8 cellular contexts compared by ENCODE assay signal in the genomic region with DNA sequence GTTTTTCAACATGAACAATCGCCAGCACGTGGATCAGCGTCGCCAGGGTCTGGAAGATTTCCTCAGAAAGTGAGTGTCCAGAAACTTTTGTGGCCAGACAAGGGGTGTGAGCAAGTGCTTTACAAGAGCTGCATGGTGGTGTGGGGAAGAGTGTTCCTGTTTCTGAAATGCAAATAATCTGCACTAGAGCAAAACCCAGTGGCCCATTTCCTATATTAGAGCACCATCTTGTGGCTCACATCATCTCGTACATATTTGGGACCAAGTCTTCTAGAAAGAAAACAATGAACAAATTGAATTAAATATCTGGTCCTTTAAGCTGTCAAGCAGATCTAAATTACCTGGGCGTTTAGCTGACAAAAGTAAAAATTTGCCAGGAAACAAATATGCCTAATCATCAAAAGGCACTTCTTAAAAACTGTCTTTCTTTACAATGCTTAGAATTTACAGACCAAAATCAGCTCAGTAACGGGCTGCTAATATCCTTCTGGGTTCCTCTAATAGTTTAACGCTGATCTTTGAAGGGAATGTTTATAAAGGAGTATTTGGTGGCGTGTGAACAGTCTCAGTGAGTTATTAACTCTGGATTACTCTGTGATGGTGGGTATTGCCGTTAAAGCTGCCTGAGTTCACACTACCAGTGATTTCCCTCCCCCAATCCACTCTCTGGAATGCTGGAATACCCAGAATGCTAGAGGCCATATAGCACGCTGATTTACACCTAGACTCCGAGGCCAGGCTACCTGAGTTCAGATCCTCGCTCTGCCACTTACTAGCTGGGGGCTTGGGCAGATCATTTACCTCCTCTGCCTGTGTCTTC.
A peak's percentile ranks its signal among the peaks of the same experiment; 100 is the strongest.
DNase-seq lines count a peak whose midpoint lies in the region; ATAC-seq, FAIRE-seq and TF ChIP-seq lines count a peak whose summit lies in the region.

No MANE protein-coding gene starts in this region.

- H3K27ac ChIP-seq in mammary epithelial cell (ENCODE audit: insufficient read depth, low read depth, low read length) (no peak overlapping the region), kidney (ENCODE audit: low read depth in 2 of 2, low read length in 2 of 2) (peak overlapping the region; percentile 43 to 86)

- H3K9ac ChIP-seq in mammary epithelial cell (ENCODE audit: insufficient read depth, low read length) (no peak overlapping the region), kidney (ENCODE audit: low read length in 2 of 2) (peak overlapping the region; percentile 29 to 43)

- H3K79me2 ChIP-seq in mammary epithelial cell (ENCODE audit: insufficient read depth, low read length): no peaks in the 10 kb centered on the region

- WGBS in mammary epithelial cell (ENCODE audit: low coverage, missing lambda C conversion rate): 25% methylated on average over 13 of the region's 13 CpGs

- H3K36me3 ChIP-seq in mammary epithelial cell (ENCODE audit: insufficient read depth, low read length) (no peaks in the 10 kb centered on the region), kidney (ENCODE audit: control insufficient read depth in 1 of 2, insufficient read depth in 2 of 2, low read length in 2 of 2) (peaks cover 0 to 7% of the 10 kb centered on the region in 2 donors)

- H3K27me3 ChIP-seq in mammary epithelial cell (ENCODE audit: insufficient read depth, low read length): no peaks in the 10 kb centered on the region

- intact Hi-C loops in mammary epithelial cell (cut with micrococcal nuclease): loop anchor here (1.0 to 2.0 kb wide), 7 partner anchors 86 to 778 kb away; partner anchors contain the start of genes CBX3, HNRNPA2B1 and HOXA5
- intact Hi-C loops in kidney (cut with DNase I): loop anchor here (10.0 kb wide), 2 partner anchors 270 to 470 kb away; no protein-coding TSS in a partner anchor

- H4K20me1 ChIP-seq in mammary epithelial cell (ENCODE audit: insufficient read depth, low read length): no peaks in the 10 kb centered on the region

- H2AFZ ChIP-seq in mammary epithelial cell (ENCODE audit: low read depth, low read length): peak overlapping the region; percentile 18

- TF ChIP-seq CTCF in AG10803 (conservative IDR thresholded peaks at IDR 0.05; ENCODE audit: low read length): peak; percentile 83
- peak; percentile 63 to 75 for TF ChIP-seq CTCF in mammary epithelial cell (conservative IDR thresholded peaks at IDR 0.05 in 1 of 2, IDR thresholded peaks at IDR 0.05 in 1 of 2; ENCODE audit: extremely low read depth in 1 of 2, insufficient read depth in 1 of 2, low read depth in 1 of 2, low read length in 2 of 2)
- TF ChIP-seq CTCF in kidney (IDR thresholded peaks at IDR 0.05; ENCODE audit: borderline replicate concordance, extremely low read depth, insufficient read depth): peak; percentile 84

- peak; percentile 94 for FAIRE-seq in kidney (lab: Jason Lieb, UNC)

- ATAC-seq in GM18519 (IDR thresholded peaks at IDR 0.05; ENCODE audit: low FRiP score, unreplicated experiment) (peak; percentile 71), HG03060 (IDR thresholded peaks at IDR 0.05; ENCODE audit: low read depth, unreplicated experiment) (peak; percentile 66)

- H3K4me1 ChIP-seq in mammary epithelial cell (ENCODE audit: insufficient read depth, low read length): peaks cover 2% of the 10 kb centered on the region
- peaks cover 16 to 19% of the 10 kb centered on the region in 2 donors for H3K4me1 ChIP-seq in kidney (ENCODE audit: control insufficient read depth in 1 of 2, insufficient read depth in 1 of 2, low read depth in 1 of 2, low read length in 2 of 2)

- no peak overlapping the region for H3K4me3 ChIP-seq in AG10803 (ENCODE audit: low read length)
- H3K4me3 ChIP-seq in mammary epithelial cell (replicated peaks in 1 of 3; ENCODE audit: insufficient read depth in 1 of 3, low read depth in 2 of 3, low read length in 3 of 3): no peak overlapping the region
- no peak overlapping the region for H3K4me3 ChIP-seq in kidney (ENCODE audit: low read length in 2 of 2)

- dilution Hi-C loops in mammary epithelial cell (cut with HindIII; ENCODE audit: low sequenced_read_pairs): no loop called here

- H3K9me3 ChIP-seq in mammary epithelial cell (replicated peaks; ENCODE audit: insufficient read depth, low read length) (no peaks in the 10 kb centered on the region), kidney (ENCODE audit: control insufficient read depth in 1 of 2, low read length in 2 of 2) (no peaks in the 10 kb centered on the region)

- no TSS peak for BruUV-seq in mammary epithelial cell (replicated peaks; lab: Mats Ljungman, UMichigan)

- in situ Hi-C loops in mammary epithelial cell (cut with MboI; ENCODE audit: low sequenced_read_pairs in 2 of 2): loop anchor here (5.0 to 25.0 kb wide), 8 partner anchors 140 to 790 kb away; partner anchors contain the start of genes CBX3 (in 1 of the 2), HNRNPA2B1 (in 1 of the 2), HOXA3 (in 1 of the 2) and HOXA5 (in 1 of the 2)

- DNase-seq in AG10803 (ENCODE audit: low read depth): peak; percentile 71
- DNase-seq in NCI-H2081 treated with DMSO at 0.1 percent for 48 hours (lab: John Stamatoyannopoulos, UW): peak; percentile 77
- DNase-seq in T1000 (lab: John Stamatoyannopoulos, UW): peak; percentile 18
- peak; percentile 54 for DNase-seq in mammary epithelial cell
- DNase-seq in kidney: no peak
- DNase-seq in stimulated activated CD4-positive, alpha-beta T cell treated with anti-CD3 and anti-CD28 coated beads, Interleukin-4, amount 100 ng/mL, for 4 hours: peak; percentile 12 to 42

- no peak overlapping the region for H3K4me2 ChIP-seq in mammary epithelial cell (ENCODE audit: insufficient read depth, low read depth, low read length)

- CTCF ChIA-PET in mammary epithelial cell (lab: Charles Lee; ENCODE audit: low non-redundant PET): interaction anchor here (0.5 to 1.1 kb wide), 4 partner anchors 165 to 819 kb away, joined by 3 to 9 read pairs (median 6); no protein-coding TSS in a partner anchor
